Comparison of ENCODE assay signal across 1 cellular context in the genomic region with DNA sequence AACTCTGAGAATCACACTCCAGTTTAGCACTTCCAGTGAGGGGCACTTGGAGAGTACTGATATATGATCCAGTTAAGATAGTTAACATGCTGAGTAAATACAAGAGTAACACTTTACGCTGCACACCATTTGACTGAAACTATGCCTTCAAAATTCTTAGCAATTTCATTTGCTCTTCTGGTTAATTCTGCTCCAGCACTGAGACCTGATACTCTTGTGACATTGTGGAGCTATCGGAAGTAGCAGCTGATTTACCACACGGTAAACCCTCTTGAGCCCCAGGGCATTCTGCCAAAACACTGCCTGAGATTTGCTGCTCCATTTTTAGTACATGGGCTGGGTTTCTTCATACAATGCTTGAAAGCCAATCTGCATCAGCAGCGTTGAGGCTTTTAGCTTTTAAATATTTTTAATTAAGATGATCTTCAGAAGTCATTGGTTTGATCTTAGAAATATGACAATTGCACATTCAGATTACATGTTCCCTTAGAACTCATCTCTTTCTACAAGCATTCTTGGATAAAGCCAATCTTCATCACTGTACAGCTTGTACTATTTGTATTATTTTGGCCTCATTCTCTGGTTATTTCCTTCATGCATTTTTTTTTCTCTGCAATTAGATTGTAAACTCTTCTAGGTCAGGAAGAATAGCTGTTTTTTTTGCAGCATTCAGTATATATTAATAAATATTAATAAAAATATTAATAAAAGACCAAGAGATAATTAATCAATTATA.
TF ChIP-seq lines count a peak whose summit lies in the region.

No MANE protein-coding gene starts in this region.

TF ChIP-seq in HEK293, 187 proteins besides CTCF, POLR2A, EP300 and RAD21 (continued from another document and continues in another):
- no peak for TF ChIP-seq ZNF777 (tag by site-specific recombination; IDR thresholded peaks at IDR 0.05; ENCODE audit: borderline replicate concordance)
- TF ChIP-seq ZNF157 (tag by site-specific recombination; IDR thresholded peaks at IDR 0.05), result no peak
- no peak for TF ChIP-seq ZNF768 (tag by site-specific recombination; IDR thresholded peaks at IDR 0.05)
- TF ChIP-seq ZXDB (tag by site-specific recombination; IDR thresholded peaks at IDR 0.05), result peak; percentile 59; the same call in 1 of the 2 replicates
- peak; percentile 91 for TF ChIP-seq OSR2 (tag by site-specific recombination; IDR thresholded peaks at IDR 0.05)
- peak; percentile 74 for TF ChIP-seq ZNF843 (tag by site-specific recombination; IDR thresholded peaks at IDR 0.05)
- TF ChIP-seq ZNF791 (tag by site-specific recombination; IDR thresholded peaks at IDR 0.05), result no peak
- no peak for TF ChIP-seq EGR2 (tag by site-specific recombination; IDR thresholded peaks at IDR 0.05; ENCODE audit: low read depth)
- no peak for TF ChIP-seq ZNF416 (tag by site-specific recombination; IDR thresholded peaks at IDR 0.05)
- no peak for TF ChIP-seq ZNF354C (tag by site-specific recombination; IDR thresholded peaks at IDR 0.05; ENCODE audit: borderline replicate concordance, low read depth)
- TF ChIP-seq ZNF792 (tag by site-specific recombination; IDR thresholded peaks at IDR 0.05), result no peak
- TF ChIP-seq ZFP37 (tag by site-specific recombination; IDR thresholded peaks at IDR 0.05), result no peak
- TF ChIP-seq ZFHX2 (tag by site-specific recombination; conservative IDR thresholded peaks at IDR 0.05), result no peak
- TF ChIP-seq, protein P1, sequence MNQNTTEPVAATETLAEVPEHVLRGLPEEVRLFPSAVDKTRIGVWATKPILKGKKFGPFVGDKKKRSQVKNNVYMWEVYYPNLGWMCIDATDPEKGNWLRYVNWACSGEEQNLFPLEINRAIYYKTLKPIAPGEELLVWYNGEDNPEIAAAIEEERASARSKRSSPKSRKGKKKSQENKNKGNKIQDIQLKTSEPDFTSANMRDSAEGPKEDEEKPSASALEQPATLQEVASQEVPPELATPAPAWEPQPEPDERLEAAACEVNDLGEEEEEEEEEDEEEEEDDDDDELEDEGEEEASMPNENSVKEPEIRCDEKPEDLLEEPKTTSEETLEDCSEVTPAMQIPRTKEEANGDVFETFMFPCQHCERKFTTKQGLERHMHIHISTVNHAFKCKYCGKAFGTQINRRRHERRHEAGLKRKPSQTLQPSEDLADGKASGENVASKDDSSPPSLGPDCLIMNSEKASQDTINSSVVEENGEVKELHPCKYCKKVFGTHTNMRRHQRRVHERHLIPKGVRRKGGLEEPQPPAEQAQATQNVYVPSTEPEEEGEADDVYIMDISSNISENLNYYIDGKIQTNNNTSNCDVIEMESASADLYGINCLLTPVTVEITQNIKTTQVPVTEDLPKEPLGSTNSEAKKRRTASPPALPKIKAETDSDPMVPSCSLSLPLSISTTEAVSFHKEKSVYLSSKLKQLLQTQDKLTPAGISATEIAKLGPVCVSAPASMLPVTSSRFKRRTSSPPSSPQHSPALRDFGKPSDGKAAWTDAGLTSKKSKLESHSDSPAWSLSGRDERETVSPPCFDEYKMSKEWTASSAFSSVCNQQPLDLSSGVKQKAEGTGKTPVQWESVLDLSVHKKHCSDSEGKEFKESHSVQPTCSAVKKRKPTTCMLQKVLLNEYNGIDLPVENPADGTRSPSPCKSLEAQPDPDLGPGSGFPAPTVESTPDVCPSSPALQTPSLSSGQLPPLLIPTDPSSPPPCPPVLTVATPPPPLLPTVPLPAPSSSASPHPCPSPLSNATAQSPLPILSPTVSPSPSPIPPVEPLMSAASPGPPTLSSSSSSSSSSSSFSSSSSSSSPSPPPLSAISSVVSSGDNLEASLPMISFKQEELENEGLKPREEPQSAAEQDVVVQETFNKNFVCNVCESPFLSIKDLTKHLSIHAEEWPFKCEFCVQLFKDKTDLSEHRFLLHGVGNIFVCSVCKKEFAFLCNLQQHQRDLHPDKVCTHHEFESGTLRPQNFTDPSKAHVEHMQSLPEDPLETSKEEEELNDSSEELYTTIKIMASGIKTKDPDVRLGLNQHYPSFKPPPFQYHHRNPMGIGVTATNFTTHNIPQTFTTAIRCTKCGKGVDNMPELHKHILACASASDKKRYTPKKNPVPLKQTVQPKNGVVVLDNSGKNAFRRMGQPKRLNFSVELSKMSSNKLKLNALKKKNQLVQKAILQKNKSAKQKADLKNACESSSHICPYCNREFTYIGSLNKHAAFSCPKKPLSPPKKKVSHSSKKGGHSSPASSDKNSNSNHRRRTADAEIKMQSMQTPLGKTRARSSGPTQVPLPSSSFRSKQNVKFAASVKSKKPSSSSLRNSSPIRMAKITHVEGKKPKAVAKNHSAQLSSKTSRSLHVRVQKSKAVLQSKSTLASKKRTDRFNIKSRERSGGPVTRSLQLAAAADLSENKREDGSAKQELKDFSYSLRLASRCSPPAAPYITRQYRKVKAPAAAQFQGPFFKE (tag by site-specific recombination; IDR thresholded peaks at IDR 0.05; ENCODE audit: borderline replicate concordance), result no peak
- no peak for TF ChIP-seq ZNF174 (tag by site-specific recombination; IDR thresholded peaks at IDR 0.05)
- no peak for TF ChIP-seq ZNF37A (tag by site-specific recombination; IDR thresholded peaks at IDR 0.05)
- no peak for TF ChIP-seq MZF1 (tag by site-specific recombination; IDR thresholded peaks at IDR 0.05; ENCODE audit: borderline replicate concordance)
- TF ChIP-seq SCRT1 (tag by site-specific recombination; IDR thresholded peaks at IDR 0.05; ENCODE audit: borderline replicate concordance), result 0 out of 2 replicates have a peak, but pooled peaks have one; percentile 13
- peak; percentile 23; the same call in 1 of the 2 replicates for TF ChIP-seq ZNF341 (tag by site-specific recombination; IDR thresholded peaks at IDR 0.05; ENCODE audit: low read depth)
- TF ChIP-seq, protein P2, sequence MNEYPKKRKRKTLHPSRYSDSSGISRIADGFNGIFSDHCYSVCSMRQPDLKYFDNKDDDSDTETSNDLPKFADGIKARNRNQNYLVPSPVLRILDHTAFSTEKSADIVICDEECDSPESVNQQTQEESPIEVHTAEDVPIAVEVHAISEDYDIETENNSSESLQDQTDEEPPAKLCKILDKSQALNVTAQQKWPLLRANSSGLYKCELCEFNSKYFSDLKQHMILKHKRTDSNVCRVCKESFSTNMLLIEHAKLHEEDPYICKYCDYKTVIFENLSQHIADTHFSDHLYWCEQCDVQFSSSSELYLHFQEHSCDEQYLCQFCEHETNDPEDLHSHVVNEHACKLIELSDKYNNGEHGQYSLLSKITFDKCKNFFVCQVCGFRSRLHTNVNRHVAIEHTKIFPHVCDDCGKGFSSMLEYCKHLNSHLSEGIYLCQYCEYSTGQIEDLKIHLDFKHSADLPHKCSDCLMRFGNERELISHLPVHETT (tag by site-specific recombination; IDR thresholded peaks at IDR 0.05), result no peak
- no peak for TF ChIP-seq ZNF558 (tag by site-specific recombination; IDR thresholded peaks at IDR 0.05)
- TF ChIP-seq GLIS1 (tag by site-specific recombination; IDR thresholded peaks at IDR 0.05), result peak; percentile 31; the same call in 1 of the 2 replicates
- TF ChIP-seq ZNF302 (tag by site-specific recombination; IDR thresholded peaks at IDR 0.05; ENCODE audit: low read depth), result no peak
- TF ChIP-seq, protein P3, sequence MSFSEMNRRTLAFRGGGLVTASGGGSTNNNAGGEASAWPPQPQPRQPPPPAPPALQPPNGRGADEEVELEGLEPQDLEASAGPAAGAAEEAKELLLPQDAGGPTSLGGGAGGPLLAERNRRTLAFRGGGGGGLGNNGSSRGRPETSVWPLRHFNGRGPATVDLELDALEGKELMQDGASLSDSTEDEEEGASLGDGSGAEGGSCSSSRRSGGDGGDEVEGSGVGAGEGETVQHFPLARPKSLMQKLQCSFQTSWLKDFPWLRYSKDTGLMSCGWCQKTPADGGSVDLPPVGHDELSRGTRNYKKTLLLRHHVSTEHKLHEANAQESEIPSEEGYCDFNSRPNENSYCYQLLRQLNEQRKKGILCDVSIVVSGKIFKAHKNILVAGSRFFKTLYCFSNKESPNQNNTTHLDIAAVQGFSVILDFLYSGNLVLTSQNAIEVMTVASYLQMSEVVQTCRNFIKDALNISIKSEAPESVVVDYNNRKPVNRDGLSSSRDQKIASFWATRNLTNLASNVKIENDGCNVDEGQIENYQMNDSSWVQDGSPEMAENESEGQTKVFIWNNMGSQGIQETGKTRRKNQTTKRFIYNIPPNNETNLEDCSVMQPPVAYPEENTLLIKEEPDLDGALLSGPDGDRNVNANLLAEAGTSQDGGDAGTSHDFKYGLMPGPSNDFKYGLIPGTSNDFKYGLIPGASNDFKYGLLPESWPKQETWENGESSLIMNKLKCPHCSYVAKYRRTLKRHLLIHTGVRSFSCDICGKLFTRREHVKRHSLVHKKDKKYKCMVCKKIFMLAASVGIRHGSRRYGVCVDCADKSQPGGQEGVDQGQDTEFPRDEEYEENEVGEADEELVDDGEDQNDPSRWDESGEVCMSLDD (tag by site-specific recombination; IDR thresholded peaks at IDR 0.05), result no peak
- TF ChIP-seq KLF7 (tag by site-specific recombination; IDR thresholded peaks at IDR 0.05; ENCODE audit: borderline replicate concordance), result no peak
- no peak for TF ChIP-seq ZBTB7A (tag by site-specific recombination; IDR thresholded peaks at IDR 0.05; ENCODE audit: low read depth)
- TF ChIP-seq ZNF701 (tag by site-specific recombination; IDR thresholded peaks at IDR 0.05), result no peak
- no peak for TF ChIP-seq SP2 (tag by site-specific recombination; IDR thresholded peaks at IDR 0.05)
- no peak for TF ChIP-seq ZNF555 (tag by site-specific recombination; conservative IDR thresholded peaks at IDR 0.05)
- TF ChIP-seq, protein P4, sequence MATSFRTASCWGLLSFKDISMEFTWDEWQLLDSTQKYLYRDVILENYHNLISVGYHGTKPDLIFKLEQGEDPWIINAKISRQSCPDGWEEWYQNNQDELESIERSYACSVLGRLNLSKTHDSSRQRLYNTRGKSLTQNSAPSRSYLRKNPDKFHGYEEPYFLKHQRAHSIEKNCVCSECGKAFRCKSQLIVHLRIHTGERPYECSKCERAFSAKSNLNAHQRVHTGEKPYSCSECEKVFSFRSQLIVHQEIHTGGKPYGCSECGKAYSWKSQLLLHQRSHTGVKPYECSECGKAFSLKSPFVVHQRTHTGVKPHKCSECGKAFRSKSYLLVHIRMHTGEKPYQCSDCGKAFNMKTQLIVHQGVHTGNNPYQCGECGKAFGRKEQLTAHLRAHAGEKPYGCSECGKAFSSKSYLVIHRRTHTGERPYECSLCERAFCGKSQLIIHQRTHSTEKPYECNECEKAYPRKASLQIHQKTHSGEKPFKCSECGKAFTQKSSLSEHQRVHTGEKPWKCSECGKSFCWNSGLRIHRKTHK (tag by site-specific recombination; IDR thresholded peaks at IDR 0.05), result no peak
- TF ChIP-seq, protein P5, sequence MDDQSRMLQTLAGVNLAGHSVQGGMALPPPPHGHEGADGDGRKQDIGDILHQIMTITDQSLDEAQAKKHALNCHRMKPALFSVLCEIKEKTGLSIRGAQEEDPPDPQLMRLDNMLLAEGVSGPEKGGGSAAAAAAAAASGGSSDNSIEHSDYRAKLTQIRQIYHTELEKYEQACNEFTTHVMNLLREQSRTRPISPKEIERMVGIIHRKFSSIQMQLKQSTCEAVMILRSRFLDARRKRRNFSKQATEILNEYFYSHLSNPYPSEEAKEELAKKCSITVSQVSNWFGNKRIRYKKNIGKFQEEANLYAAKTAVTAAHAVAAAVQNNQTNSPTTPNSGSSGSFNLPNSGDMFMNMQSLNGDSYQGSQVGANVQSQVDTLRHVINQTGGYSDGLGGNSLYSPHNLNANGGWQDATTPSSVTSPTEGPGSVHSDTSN (CRISPR knock-in tag; IDR thresholded peaks at IDR 0.05), result no peak
- TF ChIP-seq ZNF426 (tag by site-specific recombination; IDR thresholded peaks at IDR 0.05), result no peak
- TF ChIP-seq, protein P6, sequence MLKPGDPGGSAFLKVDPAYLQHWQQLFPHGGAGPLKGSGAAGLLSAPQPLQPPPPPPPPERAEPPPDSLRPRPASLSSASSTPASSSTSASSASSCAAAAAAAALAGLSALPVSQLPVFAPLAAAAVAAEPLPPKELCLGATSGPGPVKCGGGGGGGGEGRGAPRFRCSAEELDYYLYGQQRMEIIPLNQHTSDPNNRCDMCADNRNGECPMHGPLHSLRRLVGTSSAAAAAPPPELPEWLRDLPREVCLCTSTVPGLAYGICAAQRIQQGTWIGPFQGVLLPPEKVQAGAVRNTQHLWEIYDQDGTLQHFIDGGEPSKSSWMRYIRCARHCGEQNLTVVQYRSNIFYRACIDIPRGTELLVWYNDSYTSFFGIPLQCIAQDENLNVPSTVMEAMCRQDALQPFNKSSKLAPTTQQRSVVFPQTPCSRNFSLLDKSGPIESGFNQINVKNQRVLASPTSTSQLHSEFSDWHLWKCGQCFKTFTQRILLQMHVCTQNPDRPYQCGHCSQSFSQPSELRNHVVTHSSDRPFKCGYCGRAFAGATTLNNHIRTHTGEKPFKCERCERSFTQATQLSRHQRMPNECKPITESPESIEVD (tag by site-specific recombination; IDR thresholded peaks at IDR 0.05), result peak; percentile 87
- no peak for TF ChIP-seq ZNF776 (tag by site-specific recombination; IDR thresholded peaks at IDR 0.05; ENCODE audit: borderline replicate concordance)
- TF ChIP-seq, protein P7, sequence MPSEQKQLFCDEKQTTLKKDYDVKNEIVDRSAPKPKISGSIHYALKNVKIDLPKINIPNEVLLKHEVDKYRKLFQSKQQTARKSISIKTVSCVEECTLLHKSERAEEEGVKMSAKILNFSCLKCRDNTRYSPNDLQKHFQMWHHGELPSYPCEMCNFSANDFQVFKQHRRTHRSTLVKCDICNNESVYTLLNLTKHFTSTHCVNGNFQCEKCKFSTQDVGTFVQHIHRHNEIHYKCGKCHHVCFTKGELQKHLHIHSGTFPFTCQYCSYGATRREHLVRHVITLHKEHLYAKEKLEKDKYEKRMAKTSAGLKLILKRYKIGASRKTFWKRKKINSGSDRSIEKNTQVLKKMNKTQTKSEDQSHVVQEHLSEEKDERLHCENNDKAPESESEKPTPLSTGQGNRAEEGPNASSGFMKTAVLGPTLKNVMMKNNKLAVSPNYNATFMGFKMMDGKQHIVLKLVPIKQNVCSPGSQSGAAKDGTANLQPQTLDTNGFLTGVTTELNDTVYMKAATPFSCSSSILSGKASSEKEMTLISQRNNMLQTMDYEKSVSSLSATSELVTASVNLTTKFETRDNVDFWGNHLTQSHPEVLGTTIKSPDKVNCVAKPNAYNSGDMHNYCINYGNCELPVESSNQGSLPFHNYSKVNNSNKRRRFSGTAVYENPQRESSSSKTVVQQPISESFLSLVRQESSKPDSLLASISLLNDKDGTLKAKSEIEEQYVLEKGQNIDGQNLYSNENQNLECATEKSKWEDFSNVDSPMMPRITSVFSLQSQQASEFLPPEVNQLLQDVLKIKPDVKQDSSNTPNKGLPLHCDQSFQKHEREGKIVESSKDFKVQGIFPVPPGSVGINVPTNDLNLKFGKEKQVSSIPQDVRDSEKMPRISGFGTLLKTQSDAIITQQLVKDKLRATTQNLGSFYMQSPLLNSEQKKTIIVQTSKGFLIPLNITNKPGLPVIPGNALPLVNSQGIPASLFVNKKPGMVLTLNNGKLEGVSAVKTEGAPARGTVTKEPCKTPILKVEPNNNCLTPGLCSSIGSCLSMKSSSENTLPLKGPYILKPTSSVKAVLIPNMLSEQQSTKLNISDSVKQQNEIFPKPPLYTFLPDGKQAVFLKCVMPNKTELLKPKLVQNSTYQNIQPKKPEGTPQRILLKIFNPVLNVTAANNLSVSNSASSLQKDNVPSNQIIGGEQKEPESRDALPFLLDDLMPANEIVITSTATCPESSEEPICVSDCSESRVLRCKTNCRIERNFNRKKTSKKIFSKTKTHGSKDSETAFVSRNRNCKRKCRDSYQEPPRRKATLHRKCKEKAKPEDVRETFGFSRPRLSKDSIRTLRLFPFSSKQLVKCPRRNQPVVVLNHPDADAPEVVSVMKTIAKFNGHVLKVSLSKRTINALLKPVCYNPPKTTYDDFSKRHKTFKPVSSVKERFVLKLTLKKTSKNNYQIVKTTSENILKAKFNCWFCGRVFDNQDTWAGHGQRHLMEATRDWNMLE (tag by site-specific recombination; conservative IDR thresholded peaks at IDR 0.05; ENCODE audit: low read depth), result no peak
